15 cellular contexts compared by ENCODE assay signal in genomic region chr10:94344522-94345122, GRCh38. TPM values are rescaled to one million over a fixed set of nuclear protein-coding genes. Genes with fewer than 3 reads are reported as not detected.
DNase-seq lines count a peak whose midpoint lies in the region; ATAC-seq, FAIRE-seq and TF ChIP-seq lines count a peak whose summit lies in the region.
"Had no signal": no experiment of that assay in that cellular context is flagged by ENCODE, and none has a peak within 500 bp of the region (broad histone marks: within the 10 kb centered on the region; RNA-seq: fewer than 3 reads in every experiment).

No MANE protein-coding gene starts in this region.

- TF ChIP-seq CTCF in GM12865 (IDR thresholded peaks at IDR 0.05; ENCODE audit: insufficient read depth, low read depth, low read length, missing control alignments) (no peak), chondrocyte (IDR thresholded peaks at IDR 0.05) (no peak)

- H3K9me2 ChIP-seq in Karpas-422 (replicated peaks; ENCODE audit: insufficient read depth, low read length): no peaks in the 10 kb centered on the region

- peak; percentile 81 for DNase-seq in GM12865 (ENCODE audit: low read depth)
- DNase-seq in Karpas-422: peak; percentile 42
- DNase-seq in epidermal melanocyte (ENCODE audit: insufficient read length, low spot score): no peak
- no peak for DNase-seq in RCC 7860 (ENCODE audit: low spot score)
- DNase-seq in NCI-H1105 treated with DMSO at 0.1 percent for 48 hours (lab: John Stamatoyannopoulos, UW): no peak
- DNase-seq in chondrocyte (ENCODE audit: low spot score): no peak
- DNase-seq: activated naive CD4-positive, alpha-beta T cell treated with anti-CD3 and anti-CD28 coated beads, Interleukin-2, amount 10 ng/mL, durations not matched to agents 7 days and 5 days; hippocampal formation; small intestine had no signal

- H3K4me3 Mint-ChIP-seq in chondrocyte (ENCODE audit: unreplicated experiment): no peak overlapping the region
- H3K4me3 Mint-ChIP-seq: activated naive CD4-positive, alpha-beta T cell treated with anti-CD3 and anti-CD28 coated beads, Interleukin-2, amount 10 ng/mL, durations not matched to agents 7 days and 5 days; dendritic cell treated with granulocyte-macrophage colony-stimulating factor and Interleukin-4, amounts not matched to agents 40 ng/mL and 50 ng/mL, for 4 days; stimulated activated naive CD8-positive, alpha-beta T cell treated with anti-CD3 and anti-CD28 coated beads, Interleukin-15, Interleukin-2, amounts not matched to agents 100 ng/mL and 50 ng/mL, for 24 hours had no signal

- no peak overlapping the region for H3K9ac ChIP-seq in Karpas-422 (ENCODE audit: low read length)

- H3K4me3 ChIP-seq in GM12865 (ENCODE audit: low read depth, low read length) (peak overlapping the region; percentile 43), Karpas-422 (ENCODE audit: low read length) (no peak overlapping the region)

- H3K9me3 ChIP-seq in Karpas-422 (ENCODE audit: low read length): no peaks in the 10 kb centered on the region

- peak overlapping the region; percentile 22; the same call in 1 of the 2 replicates for H3K27ac ChIP-seq in Karpas-422 (ENCODE audit: low read length)

- H3K27me3 ChIP-seq in Karpas-422 (ENCODE audit: low read length): no peaks in the 10 kb centered on the region

- H3K36me3 Mint-ChIP-seq in chondrocyte (ENCODE audit: low read depth): peaks cover 18% of the 10 kb centered on the region

- H3K4me1 Mint-ChIP-seq in chondrocyte (ENCODE audit: low read depth): peaks cover 3% of the 10 kb centered on the region
- H3K4me1 Mint-ChIP-seq: activated naive CD4-positive, alpha-beta T cell treated with anti-CD3 and anti-CD28 coated beads, Interleukin-2, amount 10 ng/mL, durations not matched to agents 7 days and 5 days had no signal

- H4K20me1 ChIP-seq in Karpas-422 (ENCODE audit: insufficient read depth, low read depth, low read length): no peaks in the 10 kb centered on the region

- no peak for FAIRE-seq in RCC 7860 (lab: Jason Lieb, UNC)
- FAIRE-seq: G401.6, small intestine, TTC549 had no signal

- ATAC-seq in GM19438 (IDR thresholded peaks at IDR 0.05; ENCODE audit: low read depth, unreplicated experiment) (peak; percentile 94), HG02885 (IDR thresholded peaks at IDR 0.05; ENCODE audit: poor library complexity, unreplicated experiment) (peak; percentile 99)

- peak overlapping the region; percentile 11 for H3K4me2 ChIP-seq in Karpas-422 (ENCODE audit: low read depth, low read length, poor library complexity, severe bottlenecking)

- peaks cover 3% of the 10 kb centered on the region; the same call in 1 of the 2 replicates for H3K79me2 ChIP-seq in Karpas-422 (ENCODE audit: low read length)

- H3K27ac Mint-ChIP-seq in chondrocyte (ENCODE audit: unreplicated experiment): no peak overlapping the region
- H3K27ac Mint-ChIP-seq: activated naive CD4-positive, alpha-beta T cell treated with anti-CD3 and anti-CD28 coated beads, Interleukin-2, amount 10 ng/mL, durations not matched to agents 7 days and 5 days; dendritic cell treated with granulocyte-macrophage colony-stimulating factor and Interleukin-4, amounts not matched to agents 40 ng/mL and 50 ng/mL, for 4 days; stimulated activated naive CD8-positive, alpha-beta T cell treated with anti-CD3 and anti-CD28 coated beads, Interleukin-15, Interleukin-2, amounts not matched to agents 100 ng/mL and 50 ng/mL, for 24 hours had no signal

- H3K27me3 Mint-ChIP-seq in chondrocyte (ENCODE audit: low read depth): no peaks in the 10 kb centered on the region
- H3K27me3 Mint-ChIP-seq: activated naive CD4-positive, alpha-beta T cell treated with anti-CD3 and anti-CD28 coated beads, Interleukin-2, amount 10 ng/mL, durations not matched to agents 7 days and 5 days; dendritic cell treated with granulocyte-macrophage colony-stimulating factor and Interleukin-4, amounts not matched to agents 40 ng/mL and 50 ng/mL, for 4 days; stimulated activated naive CD8-positive, alpha-beta T cell treated with anti-CD3 and anti-CD28 coated beads, Interleukin-15, Interleukin-2, amounts not matched to agents 100 ng/mL and 50 ng/mL, for 24 hours had no signal

- peaks cover 14% of the 10 kb centered on the region for H3K36me3 ChIP-seq in Karpas-422 (ENCODE audit: insufficient read depth, low read length)

- peaks cover 13% of the 10 kb centered on the region for H3K4me1 ChIP-seq in Karpas-422 (ENCODE audit: low read length)

- H2AFZ ChIP-seq in Karpas-422 (ENCODE audit: low read length): no peak overlapping the region

- H3K9me3 Mint-ChIP-seq in chondrocyte (ENCODE audit: low read depth): no peaks in the 10 kb centered on the region
- H3K9me3 Mint-ChIP-seq: activated naive CD4-positive, alpha-beta T cell treated with anti-CD3 and anti-CD28 coated beads, Interleukin-2, amount 10 ng/mL, durations not matched to agents 7 days and 5 days; dendritic cell treated with granulocyte-macrophage colony-stimulating factor and Interleukin-4, amounts not matched to agents 40 ng/mL and 50 ng/mL, for 4 days; stimulated activated naive CD8-positive, alpha-beta T cell treated with anti-CD3 and anti-CD28 coated beads, Interleukin-15, Interleukin-2, amounts not matched to agents 100 ng/mL and 50 ng/mL, for 24 hours had no signal

RNA-seq across cellular contexts. Expression of gene NOC3L, which starts 18.1 kb away (rescaled TPM):
- total RNA-seq in Karpas-422 (2014; rRNA removed; shearing (Covaris generic); ENCODE audit: low replicate concordance): 12.8 and 25.5 TPM in 2 replicates
- 13.7 to 20.5 TPM (median 15.3 TPM) in 3 replicates for total RNA-seq in chondrocyte

RNA-seq across cellular contexts. Expression of gene TBC1D12, which starts 57.7 kb away (rescaled TPM):
- not detected in 2 replicates for total RNA-seq in Karpas-422 (2014; rRNA removed; shearing (Covaris generic); ENCODE audit: low replicate concordance)
- total RNA-seq in chondrocyte: 23.2 to 38.4 TPM (median 26.3 TPM) in 3 replicates

Comparison
In these comparisons a context has a peak if more than half of its experiments do, and no peak if none do; other contexts are left out.
1. DNase-seq: peak in GM12865 (single experiment) and Karpas-422 (single experiment); none in epidermal melanocyte (single experiment), RCC 7860 (single experiment), NCI-H1105 treated with DMSO at 0.1 percent for 48 hours (single experiment) and chondrocyte (single experiment).
2. RNA of gene TBC1D12, which starts 57.7 kb away (total RNA-seq): 23.2 to 38.4 TPM in chondrocyte; not detected in Karpas-422; every median in the first group is over 10 times any median in the second.